In genomic region chr4:10045481-10045880, GRCh38 we compare ENCODE assay signal across 23 cellular contexts. TPM values are rescaled to one million over a fixed set of nuclear protein-coding genes. Genes with fewer than 3 reads are reported as not detected.
A peak's percentile ranks its signal among the peaks of the same experiment; 100 is the strongest.
DNase-seq lines count a peak whose midpoint lies in the region; ATAC-seq and TF ChIP-seq lines count a peak whose summit lies in the region.
"Had no signal": no experiment of that assay in that cellular context is flagged by ENCODE, and none has a peak within 500 bp of the region (broad histone marks: within the 10 kb centered on the region; RNA-seq: fewer than 3 reads in every experiment).

No MANE protein-coding gene starts in this region.

- TF ChIP-seq CTCF in Caco-2 (IDR thresholded peaks at IDR 0.05; ENCODE audit: insufficient read depth in 1 of 2, low read depth in 1 of 2, low read length in 1 of 2, severe bottlenecking in 1 of 2, unreplicated experiment in 1 of 2): no peak
- no peak for TF ChIP-seq CTCF in nephron (IDR thresholded peaks at IDR 0.05; ENCODE audit: unreplicated experiment in 3 of 3)
- no peak for TF ChIP-seq CTCF in CD8-positive, alpha-beta T cell (IDR thresholded peaks at IDR 0.05)

- H3K4me1 Mint-ChIP-seq in Caco-2 (ENCODE audit: low read depth, unreplicated experiment): peaks cover 34% of the 10 kb centered on the region
- peaks cover 44% of the 10 kb centered on the region for H3K4me1 Mint-ChIP-seq in dendritic cell treated with granulocyte-macrophage colony-stimulating factor and Interleukin-4, amounts not matched to agents 40 ng/mL and 50 ng/mL, for 4 days (ENCODE audit: low read depth)
- H3K4me1 Mint-ChIP-seq in nephron: peaks cover 17% of the 10 kb centered on the region
- peaks cover 8% of the 10 kb centered on the region for H3K4me1 Mint-ChIP-seq in CD8-positive, alpha-beta T cell (ENCODE audit: low read depth)

- BruUV-seq in Caco-2 (replicated peaks; lab: Mats Ljungman, UMichigan): no TSS peak

- peak overlapping the region; percentile 71 for H3K27ac Mint-ChIP-seq in Caco-2 (ENCODE audit: unreplicated experiment)
- peak overlapping the region; percentile 74 for H3K27ac Mint-ChIP-seq in dendritic cell treated with granulocyte-macrophage colony-stimulating factor and Interleukin-4, amounts not matched to agents 40 ng/mL and 50 ng/mL, for 4 days
- H3K27ac Mint-ChIP-seq in nephron: peak overlapping the region; percentile 54 to 73 (median 57)
- no peak overlapping the region for H3K27ac Mint-ChIP-seq in CD8-positive, alpha-beta T cell
- H3K27ac Mint-ChIP-seq: B cell had no signal

- DNase-seq in Caco-2 (peak in 1 of 2 experiments; percentile 64), LoVo (ENCODE audit: low spot score) (peak; percentile 81), NCI-H524 treated with DMSO at 0.1 percent for 48 hours (lab: John Stamatoyannopoulos, UW) (no peak), NCI-H146 treated with DMSO at 0.1 percent for 48 hours (lab: John Stamatoyannopoulos, UW; ENCODE audit: unreplicated experiment) (no peak)
- DNase-seq in CD8-positive, alpha-beta T cell: no peak
- DNase-seq: activated effector memory CD4-positive, alpha-beta T cell treated with anti-CD3 and anti-CD28 coated beads, Interleukin-2, amount 50 U/mL, for 16 hours; anterior cingulate cortex; DND-41; dorsolateral prefrontal cortex; NCI-H1930; NCI-H748 treated with DMSO at 0.1 percent for 48 hours; RPMI8226; stimulated activated CD4-positive, alpha-beta T cell treated with anti-CD3 and anti-CD28 coated beads, Interleukin-4, amount 100 ng/mL, for 24 hours; tibial artery had no signal

- H3K9me3 Mint-ChIP-seq in Caco-2 (ENCODE audit: unreplicated experiment): peaks cover 34% of the 10 kb centered on the region
- H3K9me3 Mint-ChIP-seq in dendritic cell treated with granulocyte-macrophage colony-stimulating factor and Interleukin-4, amounts not matched to agents 40 ng/mL and 50 ng/mL, for 4 days: peaks cover 12% of the 10 kb centered on the region
- peaks cover 8% of the 10 kb centered on the region for H3K9me3 Mint-ChIP-seq in nephron
- peaks cover 12% of the 10 kb centered on the region for H3K9me3 Mint-ChIP-seq in CD8-positive, alpha-beta T cell

- no peaks in the 10 kb centered on the region for H3K36me3 ChIP-seq in Caco-2 (ENCODE audit: control insufficient read depth, insufficient read depth, low read length)
- H3K36me3 ChIP-seq in CD8-positive, alpha-beta T cell (ENCODE audit: insufficient read depth, low read length): no peaks in the 10 kb centered on the region
- H3K36me3 ChIP-seq: HAP-1 had no signal

- H3K9me3 ChIP-seq in Caco-2: peaks cover 11% of the 10 kb centered on the region
- no peaks in the 10 kb centered on the region for H3K9me3 ChIP-seq in CD8-positive, alpha-beta T cell (ENCODE audit: low read length)
- H3K9me3 ChIP-seq: HAP-1 had no signal

- H3K4me3 ChIP-seq in Caco-2 (ENCODE audit: low read depth, low read length): no peak overlapping the region
- H3K4me3 ChIP-seq in CD8-positive, alpha-beta T cell (ENCODE audit: low read depth, low read length): no peak overlapping the region
- H3K4me3 ChIP-seq: dorsolateral prefrontal cortex, GM12878, HAP-1, tibial artery had no signal

- ATAC-seq in HG03354 (IDR thresholded peaks at IDR 0.05; ENCODE audit: poor library complexity, severe bottlenecking, unreplicated experiment): no peak
- no peak for ATAC-seq in CD8-positive, alpha-beta T cell
- ATAC-seq: GM12878 had no signal

- H3K4me1 ChIP-seq in Caco-2: peaks cover 51% of the 10 kb centered on the region
- peaks cover 5% of the 10 kb centered on the region for H3K4me1 ChIP-seq in CD8-positive, alpha-beta T cell (ENCODE audit: insufficient read depth, low read length)
- H3K4me1 ChIP-seq: HAP-1, tibial artery had no signal

- peaks cover 12% of the 10 kb centered on the region for H3K36me3 Mint-ChIP-seq in Caco-2 (ENCODE audit: insufficient read depth, unreplicated experiment)
- peaks cover 9% of the 10 kb centered on the region for H3K36me3 Mint-ChIP-seq in dendritic cell treated with granulocyte-macrophage colony-stimulating factor and Interleukin-4, amounts not matched to agents 40 ng/mL and 50 ng/mL, for 4 days (ENCODE audit: low read depth)
- peaks cover 5% of the 10 kb centered on the region for H3K36me3 Mint-ChIP-seq in nephron (ENCODE audit: low read depth)
- peaks cover 30% of the 10 kb centered on the region for H3K36me3 Mint-ChIP-seq in CD8-positive, alpha-beta T cell

- H3K27ac ChIP-seq in CD8-positive, alpha-beta T cell (ENCODE audit: low read depth, low read length): no peak overlapping the region
- H3K27ac ChIP-seq: dorsolateral prefrontal cortex, KMS-11, tibial artery had no signal

- H3K27me3 ChIP-seq in Caco-2 (replicated peaks; ENCODE audit: control insufficient read depth, insufficient read depth, low read length): no peaks in the 10 kb centered on the region
- no peaks in the 10 kb centered on the region for H3K27me3 ChIP-seq in CD8-positive, alpha-beta T cell (ENCODE audit: insufficient read depth, low read length)
- H3K27me3 ChIP-seq: dorsolateral prefrontal cortex, tibial artery had no signal

- H3K4me3 Mint-ChIP-seq in Caco-2 (ENCODE audit: unreplicated experiment) (no peak overlapping the region), nephron (no peak overlapping the region)
- no peak overlapping the region for H3K4me3 Mint-ChIP-seq in dendritic cell treated with granulocyte-macrophage colony-stimulating factor and Interleukin-4, amounts not matched to agents 40 ng/mL and 50 ng/mL, for 4 days
- no peak overlapping the region for H3K4me3 Mint-ChIP-seq in CD8-positive, alpha-beta T cell
- H3K4me3 Mint-ChIP-seq: B cell, memory B cell, neural crest cell had no signal

- intact Hi-C loops in Caco-2 (cut with micrococcal nuclease; ENCODE audit: unreplicated experiment): loop anchor here (1.0 to 2.0 kb wide), 2 partner anchors 17 to 28 kb away; no protein-coding TSS in a partner anchor
- intact Hi-C loops in dendritic cell treated with granulocyte-macrophage colony-stimulating factor and Interleukin-4, amounts not matched to agents 40 ng/mL and 50 ng/mL, for 4 days (cut with micrococcal nuclease): loop anchor here (2.0 kb wide), 1 partner anchor 21 kb away; no protein-coding TSS in a partner anchor
- intact Hi-C loops in CD8-positive, alpha-beta T cell (cut with DNase I, micrococcal nuclease): no loop called here

- CTCF ChIA-PET in Caco-2 (lab: Charles Lee): interaction anchor here (0.7 kb wide), 1 partner anchor 11 kb away, joined by 3 read pairs; no protein-coding TSS in a partner anchor
- CTCF ChIA-PET in CD8-positive, alpha-beta T cell (lab: Charles Lee): no interaction called here

- no peaks in the 10 kb centered on the region for H3K27me3 Mint-ChIP-seq in Caco-2 (ENCODE audit: insufficient read depth, unreplicated experiment)
- peaks cover 6% of the 10 kb centered on the region for H3K27me3 Mint-ChIP-seq in dendritic cell treated with granulocyte-macrophage colony-stimulating factor and Interleukin-4, amounts not matched to agents 40 ng/mL and 50 ng/mL, for 4 days
- H3K27me3 Mint-ChIP-seq in nephron (ENCODE audit: low read depth): no peaks in the 10 kb centered on the region
- no peaks in the 10 kb centered on the region for H3K27me3 Mint-ChIP-seq in CD8-positive, alpha-beta T cell (ENCODE audit: low read depth)
- H3K27me3 Mint-ChIP-seq: memory B cell had no signal

- POLR2A ChIA-PET in Caco-2 (lab: Charles Lee): no interaction called here
- POLR2A ChIA-PET in CD8-positive, alpha-beta T cell (lab: Charles Lee): interaction anchor here (0.7 kb wide), 1 partner anchor 15 kb away, joined by 3 read pairs; no protein-coding TSS in a partner anchor

RNA-seq across cellular contexts. Expression of gene SLC2A9, which starts 24.2 kb away (rescaled TPM):
- total RNA-seq in Caco-2 (2022): 17.5 and 21.0 TPM in 2 replicates
- 1 to 10 TPM; 1.1 to 1.8 TPM for total RNA-seq in CD8-positive, alpha-beta T cell

Comparison
In these comparisons a context has a peak if more than half of its experiments do, and no peak if none do; other contexts are left out.
1. intact Hi-C loops: an anchor here in Caco-2 (1.0 to 2.0 kb wide) and dendritic cell treated with granulocyte-macrophage colony-stimulating factor and Interleukin-4, amounts not matched to agents 40 ng/mL and 50 ng/mL, for 4 days (2.0 kb wide); none called in CD8-positive, alpha-beta T cell.